ENCODE assay signal across 17 cellular contexts in genomic region chr11:118596226-118596625, GRCh38. TPM values are rescaled to one million over a fixed set of nuclear protein-coding genes. Genes with fewer than 3 reads are reported as not detected.
A peak's percentile ranks its signal among the peaks of the same experiment; 100 is the strongest.
DNase-seq lines count a peak whose midpoint lies in the region; ATAC-seq lines count a peak whose summit lies in the region.
"Had no signal": no experiment of that assay in that cellular context is flagged by ENCODE, and none has a peak within 500 bp of the region (broad histone marks: within the 10 kb centered on the region; RNA-seq: fewer than 3 reads in every experiment).

No MANE protein-coding gene starts in this region.

- H3K9ac ChIP-seq in BLaER1 treated with 17β-estradiol and CSF1 and Interleukin-3, amounts not matched to agents 10 nM and 100 nM, result peak overlapping the region in 9 of 11 experiments; percentile 45 to 72 (median 56); a peak in 17 of 22 replicates
- H3K9ac ChIP-seq in Karpas-422 (ENCODE audit: low read length), result no peak overlapping the region

- H3K4me2 ChIP-seq in BLaER1 treated with 17β-estradiol and CSF1 and Interleukin-3, amounts not matched to agents 10 nM and 100 nM, result peak overlapping the region in 9 of 11 experiments; percentile 57 to 87 (median 74); a peak in 19 of 22 replicates
- H3K4me2 ChIP-seq in Karpas-422 (ENCODE audit: low read depth, low read length, poor library complexity, severe bottlenecking), result no peak overlapping the region

- H3K27me3 ChIP-seq in BLaER1 treated with 17β-estradiol and CSF1 and Interleukin-3, amounts not matched to agents 10 nM and 100 nM, result no peaks in the 10 kb centered on the region
- H3K27me3 ChIP-seq in Karpas-422 (ENCODE audit: low read length), result no peaks in the 10 kb centered on the region
- H3K27me3 ChIP-seq: brain microvascular endothelial cell, heart left ventricle had no signal

- CTCF ChIA-PET in activated CD4-positive, alpha-beta memory T cell treated with anti-CD3 and anti-CD28 coated beads, Interleukin-2, amount 10 ng/mL, durations not matched to agents 7 days and 5 days (lab: Charles Lee), result interaction anchor here (1.8 to 3.7 kb wide), 2 partner anchors 8 to 15 kb away, joined by 8 to 69 read pairs; no protein-coding TSS in a partner anchor

- no peak overlapping the region for H3K4me3 Mint-ChIP-seq in activated CD4-positive, alpha-beta memory T cell treated with anti-CD3 and anti-CD28 coated beads, Interleukin-2, amount 10 ng/mL, durations not matched to agents 7 days and 5 days
- no peak overlapping the region for H3K4me3 Mint-ChIP-seq in natural killer cell treated with Interleukin-12 subunit alpha and Interleukin-12 subunit beta and Interleukin-15 and Interleukin-18, amount 100 ng/mL, for 72 hours
- H3K4me3 Mint-ChIP-seq: B cell, neural crest cell had no signal

- H3K27me3 Mint-ChIP-seq in activated CD4-positive, alpha-beta memory T cell treated with anti-CD3 and anti-CD28 coated beads, Interleukin-2, amount 10 ng/mL, durations not matched to agents 7 days and 5 days, result no peaks in the 10 kb centered on the region
- no peaks in the 10 kb centered on the region for H3K27me3 Mint-ChIP-seq in natural killer cell treated with Interleukin-12 subunit alpha and Interleukin-12 subunit beta and Interleukin-15 and Interleukin-18, amount 100 ng/mL, for 72 hours
- H3K27me3 Mint-ChIP-seq: B cell had no signal

- H4K20me1 ChIP-seq in BLaER1 treated with 17β-estradiol and CSF1 and Interleukin-3, amounts not matched to agents 10 nM and 100 nM, result peaks cover 0 to 93% (median 26%) of the 10 kb centered on the region in 11 experiments; a peak in 13 of 22 replicates
- H4K20me1 ChIP-seq in Karpas-422 (ENCODE audit: insufficient read depth, low read depth, low read length), result no peaks in the 10 kb centered on the region

- H3K4me1 ChIP-seq in BLaER1 treated with 17β-estradiol and CSF1 and Interleukin-3, amounts not matched to agents 10 nM and 100 nM, result peaks cover 0 to 32% (median 28%) of the 10 kb centered on the region in 10 experiments; a peak in 18 of 20 replicates
- H3K4me1 ChIP-seq in Karpas-422 (ENCODE audit: low read length), result no peaks in the 10 kb centered on the region

- DNase-seq in KBM-7 (peak; percentile 43), hepatic stellate cell (ENCODE audit: low spot score) (no peak), Karpas-422 (no peak), HCEC 1CT (no peak)
- no peak for DNase-seq in activated CD4-positive, alpha-beta memory T cell treated with anti-CD3 and anti-CD28 coated beads, Interleukin-2, amount 10 ng/mL, durations not matched to agents 7 days and 5 days
- DNase-seq in natural killer cell treated with Interleukin-12 subunit alpha and Interleukin-12 subunit beta and Interleukin-15 and Interleukin-18, amount 100 ng/mL, for 72 hours (ENCODE audit: low spot score), result no peak
- DNase-seq: brain microvascular endothelial cell, DMS53, heart left ventricle, NCI-H1930, NCI-H524, PC-3 had no signal

- in situ Hi-C loops in KBM-7 (cut with MboI; ENCODE audit: low pct_unique_long_range_greater_than_20kb, low sequenced_read_pairs), result no loop called here

- H3K79me2 ChIP-seq in Karpas-422 (ENCODE audit: low read length), result no peaks in the 10 kb centered on the region

- peak overlapping the region; percentile 19 for H3K27ac Mint-ChIP-seq in activated CD4-positive, alpha-beta memory T cell treated with anti-CD3 and anti-CD28 coated beads, Interleukin-2, amount 10 ng/mL, durations not matched to agents 7 days and 5 days
- H3K27ac Mint-ChIP-seq in natural killer cell treated with Interleukin-12 subunit alpha and Interleukin-12 subunit beta and Interleukin-15 and Interleukin-18, amount 100 ng/mL, for 72 hours, result peak overlapping the region in 1 of 2 donors; percentile 43
- H3K27ac Mint-ChIP-seq: B cell had no signal

- H2AFZ ChIP-seq in Karpas-422 (ENCODE audit: low read length), result no peak overlapping the region

- no peaks in the 10 kb centered on the region for H3K9me3 Mint-ChIP-seq in activated CD4-positive, alpha-beta memory T cell treated with anti-CD3 and anti-CD28 coated beads, Interleukin-2, amount 10 ng/mL, durations not matched to agents 7 days and 5 days
- no peaks in the 10 kb centered on the region for H3K9me3 Mint-ChIP-seq in natural killer cell treated with Interleukin-12 subunit alpha and Interleukin-12 subunit beta and Interleukin-15 and Interleukin-18, amount 100 ng/mL, for 72 hours
- H3K9me3 Mint-ChIP-seq: neural crest cell had no signal

- ATAC-seq in natural killer cell treated with Interleukin-12 subunit alpha and Interleukin-12 subunit beta and Interleukin-15 and Interleukin-18, amount 100 ng/mL, for 72 hours, result peak; percentile 50 to 54
- ATAC-seq: esophagus mucosa, HCT116, heart left ventricle, PC-3 had no signal

- peaks cover 22% of the 10 kb centered on the region for H3K4me1 Mint-ChIP-seq in activated CD4-positive, alpha-beta memory T cell treated with anti-CD3 and anti-CD28 coated beads, Interleukin-2, amount 10 ng/mL, durations not matched to agents 7 days and 5 days
- peaks cover 7 to 13% of the 10 kb centered on the region in 2 donors for H3K4me1 Mint-ChIP-seq in natural killer cell treated with Interleukin-12 subunit alpha and Interleukin-12 subunit beta and Interleukin-15 and Interleukin-18, amount 100 ng/mL, for 72 hours (ENCODE audit: low read depth in 2 of 2)

- peaks cover 69% of the 10 kb centered on the region for H3K36me3 Mint-ChIP-seq in activated CD4-positive, alpha-beta memory T cell treated with anti-CD3 and anti-CD28 coated beads, Interleukin-2, amount 10 ng/mL, durations not matched to agents 7 days and 5 days (ENCODE audit: low read depth)
- H3K36me3 Mint-ChIP-seq in natural killer cell treated with Interleukin-12 subunit alpha and Interleukin-12 subunit beta and Interleukin-15 and Interleukin-18, amount 100 ng/mL, for 72 hours, result peaks cover 25% of the 10 kb centered on the region

- POLR2A ChIA-PET in activated CD4-positive, alpha-beta memory T cell treated with anti-CD3 and anti-CD28 coated beads, Interleukin-2, amount 10 ng/mL, durations not matched to agents 7 days and 5 days (lab: Charles Lee), result no interaction called here

- H3K9me3 ChIP-seq in BLaER1 treated with 17β-estradiol and CSF1 and Interleukin-3, amounts not matched to agents 10 nM and 100 nM (replicated peaks in 1 of 11), result no peaks in the 10 kb centered on the region
- no peaks in the 10 kb centered on the region for H3K9me3 ChIP-seq in Karpas-422 (ENCODE audit: low read length)
- H3K9me3 ChIP-seq: heart left ventricle had no signal

- no peaks in the 10 kb centered on the region for H3K9me2 ChIP-seq in Karpas-422 (replicated peaks; ENCODE audit: insufficient read depth, low read length)

- H3K27ac ChIP-seq in BLaER1 treated with 17β-estradiol and CSF1 and Interleukin-3, amounts not matched to agents 10 nM and 100 nM, result peak overlapping the region in 8 of 11 experiments; percentile 58 to 83 (median 76); a peak in 17 of 22 replicates
- H3K27ac ChIP-seq in Karpas-422 (ENCODE audit: low read length), result no peak overlapping the region
- H3K27ac ChIP-seq: brain microvascular endothelial cell had no signal

- H3K36me3 ChIP-seq in BLaER1 treated with 17β-estradiol and CSF1 and Interleukin-3, amounts not matched to agents 10 nM and 100 nM, result peaks cover 86 to 100% (median 98%) of the 10 kb centered on the region in 11 experiments
- H3K36me3 ChIP-seq in Karpas-422 (ENCODE audit: insufficient read depth, low read length), result peaks cover 11% of the 10 kb centered on the region; the same call in 1 of the 2 replicates

- peak overlapping the region in 4 of 10 experiments; percentile 1 to 41 (median 33); a peak in 5 of 20 replicates for H3K4me3 ChIP-seq in BLaER1 treated with 17β-estradiol and CSF1 and Interleukin-3, amounts not matched to agents 10 nM and 100 nM
- H3K4me3 ChIP-seq in Karpas-422 (ENCODE audit: low read length), result no peak overlapping the region
- H3K4me3 ChIP-seq: heart left ventricle had no signal

RNA-seq across cellular contexts. Expression of gene PHLDB1, which starts 11.2 kb away (rescaled TPM):
- total RNA-seq in activated CD4-positive, alpha-beta memory T cell treated with anti-CD3 and anti-CD28 coated beads, Interleukin-2, amount 10 ng/mL, durations not matched to agents 7 days and 5 days, result under 1 TPM; 0.53 to 0.63 TPM
- 1 to 10 TPM in 1 of 2 donors, under 1 TPM in 1; 0.98 to 2.6 TPM for total RNA-seq in natural killer cell treated with Interleukin-12 subunit alpha and Interleukin-12 subunit beta and Interleukin-15 and Interleukin-18, amount 100 ng/mL, for 72 hours
- total RNA-seq in Karpas-422 (2014; rRNA removed; shearing (Covaris generic); ENCODE audit: low replicate concordance), result 0.19 TPM in 1 of 2 replicates, not detected in the other

RNA-seq across cellular contexts. Expression of gene ARCN1, which starts 24.0 kb away (rescaled TPM):
- total RNA-seq in activated CD4-positive, alpha-beta memory T cell treated with anti-CD3 and anti-CD28 coated beads, Interleukin-2, amount 10 ng/mL, durations not matched to agents 7 days and 5 days, result 100 to 1,000 TPM; 138 to 141 TPM
- total RNA-seq in natural killer cell treated with Interleukin-12 subunit alpha and Interleukin-12 subunit beta and Interleukin-15 and Interleukin-18, amount 100 ng/mL, for 72 hours, result 100 to 1,000 TPM; 152 to 212 TPM
- 29.6 and 34.4 TPM in 2 replicates for total RNA-seq in Karpas-422 (2014; rRNA removed; shearing (Covaris generic); ENCODE audit: low replicate concordance)

RNA-seq across cellular contexts. Expression of gene IFT46, which starts 30.5 kb away (rescaled TPM):
- total RNA-seq in activated CD4-positive, alpha-beta memory T cell treated with anti-CD3 and anti-CD28 coated beads, Interleukin-2, amount 10 ng/mL, durations not matched to agents 7 days and 5 days, result 1 to 10 TPM; 9.6 to 10.0 TPM
- total RNA-seq in natural killer cell treated with Interleukin-12 subunit alpha and Interleukin-12 subunit beta and Interleukin-15 and Interleukin-18, amount 100 ng/mL, for 72 hours, result 10 to 100 TPM; 12.1 to 13.2 TPM
- 13.5 and 28.6 TPM in 2 replicates for total RNA-seq in Karpas-422 (2014; rRNA removed; shearing (Covaris generic); ENCODE audit: low replicate concordance)
